ENCODE assay signal across 8 cellular contexts in genomic region chr6:137341721-137342195, GRCh38.
A peak's percentile ranks its signal among the peaks of the same experiment; 100 is the strongest.
DNase-seq lines count a peak whose midpoint lies in the region; ATAC-seq and TF ChIP-seq lines count a peak whose summit lies in the region.

No MANE protein-coding gene starts in this region.

- H3K27me3 ChIP-seq in MG63: no peaks in the 10 kb centered on the region

- ATAC-seq in GM18868 (IDR thresholded peaks at IDR 0.05; ENCODE audit: unreplicated experiment) (no peak), HG03354 (IDR thresholded peaks at IDR 0.05; ENCODE audit: poor library complexity, severe bottlenecking, unreplicated experiment) (no peak), GM18867 (IDR thresholded peaks at IDR 0.05; ENCODE audit: unreplicated experiment) (no peak)

- peak; percentile 71 for TF ChIP-seq CTCF in VCaP (conservative IDR thresholded peaks at IDR 0.05)

- H3K36me3 ChIP-seq in MG63: no peaks in the 10 kb centered on the region

- DNase-seq in DMS 273 treated with DMSO at 0.1 percent for 48 hours (lab: John Stamatoyannopoulos, UW): peak; percentile 95
- DNase-seq in MG63: peak; percentile 76
- DNase-seq in ecto neural progenitor cell (ENCODE audit: low spot score): peak; percentile 56
- DNase-seq in nucleus accumbens (lab: John Stamatoyannopoulos, UW): peak in 50 of 56 donors; percentile 22 to 89 (median 67)

- H3K4me3 ChIP-seq in MG63: no peak overlapping the region

- no peaks in the 10 kb centered on the region for H3K9me3 ChIP-seq in MG63

- H3K27ac ChIP-seq in VCaP: no peak overlapping the region
